ENCODE assay signal across 12 cellular contexts in the genomic region with DNA sequence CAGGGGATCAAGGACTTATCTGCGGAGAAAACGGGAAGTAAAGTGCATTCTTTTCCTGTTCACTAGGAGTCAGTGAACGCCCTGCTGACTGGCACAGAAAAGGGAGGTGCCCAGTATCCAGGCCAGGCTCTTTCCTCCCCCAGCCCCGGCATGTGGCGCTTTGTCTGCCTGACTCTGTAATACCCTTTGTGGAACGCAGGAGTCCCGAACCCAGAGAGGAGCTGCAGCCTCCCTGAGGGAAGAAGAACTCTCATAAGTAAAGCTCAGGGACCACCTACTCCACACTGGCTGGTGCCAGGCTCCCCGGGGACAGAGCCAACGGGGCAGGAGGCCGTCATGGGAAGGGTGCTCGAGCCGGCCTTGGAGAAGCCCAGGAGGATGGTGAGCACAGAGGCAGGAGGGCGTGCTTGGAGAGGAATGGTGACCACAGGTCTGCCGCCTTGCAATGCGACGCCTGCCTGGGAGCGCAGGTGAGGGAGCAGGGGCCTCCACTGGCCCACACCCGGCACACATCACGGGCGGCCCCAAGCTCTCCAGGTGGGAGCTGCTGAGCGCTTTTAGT. TPM values are rescaled to one million over a fixed set of nuclear protein-coding genes. Genes with fewer than 3 reads are reported as not detected.
A peak's percentile ranks its signal among the peaks of the same experiment; 100 is the strongest.
DNase-seq lines count a peak whose midpoint lies in the region; ATAC-seq and TF ChIP-seq lines count a peak whose summit lies in the region.
"Had no signal": no experiment of that assay in that cellular context is flagged by ENCODE, and none has a peak within 500 bp of the region (broad histone marks: within the 10 kb centered on the region; RNA-seq: fewer than 3 reads in every experiment).

No MANE protein-coding gene starts in this region.

- H2AK5ac ChIP-seq in neuronal stem cell (ENCODE audit: low read depth, low read length), result peak overlapping the region; percentile 71

- H3K27ac ChIP-seq in DOHH2 (ENCODE audit: low read depth, low read length) (peak overlapping the region; percentile 97; the same call in 1 of the 2 replicates), OCI-LY3 (ENCODE audit: low read length) (peak overlapping the region; percentile 86), neuronal stem cell (replicated peaks; ENCODE audit: low read length) (no peak overlapping the region)
- H3K27ac ChIP-seq: PC-9 had no signal

- H3K27me3 Mint-ChIP-seq in effector memory CD8-positive, alpha-beta T cell, result peaks cover 0 to 8% of the 10 kb centered on the region in 2 donors
- H3K27me3 Mint-ChIP-seq: activated CD4-positive, alpha-beta T cell treated with anti-CD3 and anti-CD28 coated beads for 36 hours had no signal

- no peak overlapping the region for H3K4me3 Mint-ChIP-seq in effector memory CD8-positive, alpha-beta T cell
- H3K4me3 Mint-ChIP-seq: activated CD4-positive, alpha-beta T cell treated with anti-CD3 and anti-CD28 coated beads for 36 hours had no signal

- H3K4ac ChIP-seq in neuronal stem cell (ENCODE audit: low read length), result peak overlapping the region; percentile 76

- peak overlapping the region; percentile 77 for H3K4me2 ChIP-seq in DOHH2 (ENCODE audit: low read length)
- peak overlapping the region; percentile 96 for H3K4me2 ChIP-seq in OCI-LY3 (ENCODE audit: low read length)
- H3K4me2 ChIP-seq in neuronal stem cell (ENCODE audit: insufficient read depth, low read length, poor library complexity, severe bottlenecking), result no peak overlapping the region
- H3K4me2 ChIP-seq: PC-9 had no signal

- H3K4me1 Mint-ChIP-seq in effector memory CD8-positive, alpha-beta T cell (ENCODE audit: low read depth in 2 of 2), result peaks cover 0 to 18% of the 10 kb centered on the region in 2 donors

- peaks cover 7% of the 10 kb centered on the region; the same call in 1 of the 2 replicates for H3K9me3 ChIP-seq in DOHH2 (ENCODE audit: control insufficient read depth, insufficient read depth, low read length)
- peaks cover 7% of the 10 kb centered on the region; the same call in 1 of the 2 replicates for H3K9me3 ChIP-seq in OCI-LY3 (ENCODE audit: insufficient read depth, low read length)
- peaks cover 1 to 22% of the 10 kb centered on the region in 2 donors for H3K9me3 ChIP-seq in neuronal stem cell (replicated peaks in 1 of 2; ENCODE audit: control insufficient read depth in 2 of 2, insufficient read depth in 1 of 2, low read depth in 1 of 2, low read length in 2 of 2)

- H3K79me2 ChIP-seq in DOHH2 (ENCODE audit: control insufficient read depth, low read length) (peaks cover 79% of the 10 kb centered on the region), OCI-LY3 (ENCODE audit: low read length) (peaks cover 91% of the 10 kb centered on the region)

- no peaks in the 10 kb centered on the region for H3K9me2 ChIP-seq in DOHH2 (replicated peaks; ENCODE audit: control insufficient read depth, low read length)

- ATAC-seq in GM19023 (IDR thresholded peaks at IDR 0.05; ENCODE audit: unreplicated experiment), result no peak
- ATAC-seq in effector memory CD8-positive, alpha-beta T cell (replicated peaks), result no peak
- ATAC-seq: activated CD4-positive, alpha-beta T cell treated with anti-CD3 and anti-CD28 coated beads for 36 hours had no signal

- H3K36me3 ChIP-seq in DOHH2 (ENCODE audit: control insufficient read depth, low read length) (no peaks in the 10 kb centered on the region), OCI-LY3 (replicated peaks; ENCODE audit: low read depth, low read length) (peaks cover 6% of the 10 kb centered on the region), neuronal stem cell (replicated peaks in 1 of 2; ENCODE audit: control insufficient read depth in 2 of 2, insufficient read depth in 2 of 2, low read length in 2 of 2) (no peaks in the 10 kb centered on the region)

- no peak overlapping the region for H2BK12ac ChIP-seq in neuronal stem cell (ENCODE audit: low read length)

- H4K20me1 ChIP-seq in DOHH2 (ENCODE audit: control insufficient read depth, insufficient read depth, low read depth, low read length) (no peaks in the 10 kb centered on the region; the same call in 1 of the 2 replicates), OCI-LY3 (ENCODE audit: insufficient read depth, low read length) (peaks cover 22% of the 10 kb centered on the region)

- H2BK5ac ChIP-seq in neuronal stem cell (ENCODE audit: low read length), result no peak overlapping the region

- H3K4me3 ChIP-seq in DOHH2 (ENCODE audit: low read length) (peak overlapping the region; percentile 47), OCI-LY3 (ENCODE audit: low read length) (peak overlapping the region; percentile 70), fibroblast of villous mesenchyme (ENCODE audit: low read depth, low read length) (no peak overlapping the region), neuronal stem cell (ENCODE audit: low read length in 2 of 2) (no peak overlapping the region)
- H3K4me3 ChIP-seq: PC-9 had no signal

- no peak overlapping the region for H2BK120ac ChIP-seq in neuronal stem cell (ENCODE audit: low read depth, low read length)

- DNase-seq in fibroblast of villous mesenchyme (ENCODE audit: low read depth) (peak; percentile 59), neuronal stem cell (ENCODE audit: low spot score) (no peak), anterior cingulate cortex (lab: John Stamatoyannopoulos, UW) (no peak), RKO (ENCODE audit: low spot score) (no peak)
- DNase-seq in effector memory CD8-positive, alpha-beta T cell, result no peak
- DNase-seq: activated CD4-positive, alpha-beta T cell treated with anti-CD3 and anti-CD28 coated beads for 36 hours; activated naive CD4-positive, alpha-beta T cell; PC-9; retina had no signal

- no CpG with 5 or more reads among the region's 21 CpGs for WGBS in neuronal stem cell (ENCODE audit: extremely low coverage in 2 of 2, insufficient read length in 2 of 2, insufficient replicate concordance in 1 of 2), 2 donors

- H3K27me3 ChIP-seq in DOHH2 (ENCODE audit: control insufficient read depth, low read length) (no peaks in the 10 kb centered on the region), OCI-LY3 (ENCODE audit: low read depth, low read length) (no peaks in the 10 kb centered on the region), neuronal stem cell (ENCODE audit: control insufficient read depth in 3 of 3, insufficient read depth in 3 of 3, low read depth in 1 of 3, low read length in 3 of 3) (no peaks in the 10 kb centered on the region)

- H4K8ac ChIP-seq in neuronal stem cell (ENCODE audit: low read depth, low read length), result peak overlapping the region; percentile 65

- no peak overlapping the region for H3K27ac Mint-ChIP-seq in effector memory CD8-positive, alpha-beta T cell
- H3K27ac Mint-ChIP-seq: activated CD4-positive, alpha-beta T cell treated with anti-CD3 and anti-CD28 coated beads for 36 hours had no signal

- H3K23ac ChIP-seq in neuronal stem cell (ENCODE audit: low read depth, low read length, poor library complexity), result peak overlapping the region; percentile 91

- peaks cover 4% of the 10 kb centered on the region for H3K36me3 Mint-ChIP-seq in effector memory CD8-positive, alpha-beta T cell (ENCODE audit: insufficient read depth)

- no peak for TF ChIP-seq CTCF in DOHH2 (IDR thresholded peaks at IDR 0.05; ENCODE audit: low read depth, low read length, poor library complexity, severe bottlenecking)
- TF ChIP-seq CTCF in OCI-LY3 (IDR thresholded peaks at IDR 0.05; ENCODE audit: low read depth, low read length), result no peak
- TF ChIP-seq CTCF in fibroblast of villous mesenchyme (IDR thresholded peaks at IDR 0.05; ENCODE audit: insufficient read depth, low read depth, low read length), result no peak

- H3K79me1 ChIP-seq in neuronal stem cell (ENCODE audit: low read depth, low read length), result peaks cover 28% of the 10 kb centered on the region

- H4K91ac ChIP-seq in neuronal stem cell (ENCODE audit: low read depth, low read length, poor library complexity), result no peak overlapping the region

- H3F3A ChIP-seq in DOHH2 (ENCODE audit: control insufficient read depth, insufficient read depth), result peaks cover 19% of the 10 kb centered on the region

- H2AFZ ChIP-seq in OCI-LY3 (ENCODE audit: low read depth, low read length) (no peak overlapping the region), neuronal stem cell (ENCODE audit: low read length) (no peak overlapping the region)
- H2AFZ ChIP-seq: PC-9 had no signal

- H3K18ac ChIP-seq in neuronal stem cell (ENCODE audit: low read length), result peak overlapping the region; percentile 55

- H3K9ac ChIP-seq in OCI-LY3 (ENCODE audit: low read length) (peak overlapping the region; percentile 62), neuronal stem cell (ENCODE audit: low read depth, low read length, poor library complexity) (no peak overlapping the region)

- peaks cover 68% of the 10 kb centered on the region for H3K4me1 ChIP-seq in DOHH2 (ENCODE audit: control insufficient read depth, low read length)
- peaks cover 72% of the 10 kb centered on the region for H3K4me1 ChIP-seq in OCI-LY3 (ENCODE audit: low read length)
- H3K4me1 ChIP-seq in neuronal stem cell (ENCODE audit: control insufficient read depth in 2 of 2, insufficient read depth in 1 of 2, low read depth in 1 of 2, low read length in 2 of 2), result peaks cover 48 to 51% of the 10 kb centered on the region in 2 donors

- peaks cover 0 to 3% of the 10 kb centered on the region in 2 donors for H3K9me3 Mint-ChIP-seq in effector memory CD8-positive, alpha-beta T cell

- peak overlapping the region; percentile 37 for H2BK15ac ChIP-seq in neuronal stem cell (ENCODE audit: low read length)

- peak overlapping the region; percentile 14 for H3K14ac ChIP-seq in neuronal stem cell (ENCODE audit: low read length)

RNA-seq across cellular contexts. Expression of a gene that starts 31.5 kb away (rescaled TPM):
- total RNA-seq in fibroblast of villous mesenchyme, result 9.7 and 13.4 TPM in 2 replicates
- 18.5 TPM for polyA plus RNA-seq in neuronal stem cell (2013, experiment 1 of 2)
- polyA plus RNA-seq in neuronal stem cell (2013, experiment 2 of 2), result 18.8 TPM

Comparison
In these comparisons a context has a peak if more than half of its experiments do, and no peak if none do; other contexts are left out.
1. H3K4me3 ChIP-seq: peak in DOHH2 (single experiment) and OCI-LY3 (single experiment); none in fibroblast of villous mesenchyme (single experiment) and neuronal stem cell (0 of 2).